In the genomic region with DNA sequence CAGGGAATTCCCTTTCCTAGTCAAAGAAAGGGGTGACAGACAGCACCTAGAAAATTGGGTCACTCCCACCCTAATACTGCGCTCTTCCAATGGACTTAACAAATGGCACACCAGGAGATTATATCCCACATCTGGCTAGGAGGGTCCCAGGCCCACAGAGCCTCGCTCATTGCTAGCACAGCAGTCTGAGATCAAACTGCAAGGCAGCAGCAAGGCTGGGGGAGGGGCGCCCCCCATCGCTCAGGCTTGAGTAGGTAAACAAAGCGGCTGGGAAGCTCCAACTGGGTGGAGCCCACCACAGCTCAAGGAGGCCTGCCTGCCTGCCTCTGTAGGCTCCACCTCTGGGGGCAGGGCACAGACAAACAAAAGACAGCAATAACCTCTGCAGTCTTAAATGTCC, we compare ENCODE assay signal across 4 cellular contexts.
DNase-seq lines count a peak whose midpoint lies in the region; ATAC-seq and TF ChIP-seq lines count a peak whose summit lies in the region.
"Not testable (repeated sequence)": the region's sequence is repeated elsewhere in the genome, so short reads cannot be mapped to it uniquely, and the experiment has no call there.

No MANE protein-coding gene starts in this region.

- not testable (repeated sequence) for TF ChIP-seq CTCF in WTC11 (IDR thresholded peaks at IDR 0.05); chondrocyte (IDR thresholded peaks at IDR 0.05); endodermal cell (conservative IDR thresholded peaks at IDR 0.05)

- peaks cover 10% of the 10 kb centered on the region; the same call in 1 of the 2 replicates for H3K36me3 Mint-ChIP-seq in WTC11
- not testable (repeated sequence) for H3K36me3 Mint-ChIP-seq in chondrocyte (ENCODE audit: low read depth); endodermal cell (ENCODE audit: low read depth)

- not testable (repeated sequence) for H3K4me1 Mint-ChIP-seq in WTC11; chondrocyte (ENCODE audit: low read depth); endodermal cell

- H3K4me1 ChIP-seq in endodermal cell (ENCODE audit: control insufficient read depth, insufficient read depth, low read length) = not testable (repeated sequence)

- H3K9ac ChIP-seq in endodermal cell (ENCODE audit: extremely low read depth, low read length, poor library complexity, severe bottlenecking) = not testable (repeated sequence)

- POLR2A ChIA-PET in WTC11 (lab: Charles Lee) = not testable (repeated sequence)

- H3K9me3 Mint-ChIP-seq in WTC11 (peaks cover 15% of the 10 kb centered on the region; the same call in 1 of the 2 replicates), chondrocyte (ENCODE audit: low read depth) (peaks cover 25% of the 10 kb centered on the region), endodermal cell (peaks cover 43% of the 10 kb centered on the region)

- 95% methylated on average over 5 of the region's 5 CpGs; no CpG with 5 or more reads in 1 of the 2 experiments for WGBS in endodermal cell (ENCODE audit: insufficient coverage in 1 of 2, insufficient read length in 1 of 2), 2 experiments

- DNase-seq in ELF-1 (ENCODE audit: low read depth, low spot score) (peak; percentile 9), WTC11 (ENCODE audit: low spot score) (peak; percentile 8), chondrocyte (ENCODE audit: low spot score) (peak; percentile 66), endodermal cell (peak; percentile 54)

- H3K9me3 ChIP-seq in endodermal cell (ENCODE audit: control insufficient read depth, low read length) = not testable (repeated sequence)

- H3K36me3 ChIP-seq in endodermal cell (ENCODE audit: control insufficient read depth, insufficient read depth, low read length) = not testable (repeated sequence)

- not testable (repeated sequence) for H3K27me3 ChIP-seq in endodermal cell (ENCODE audit: control insufficient read depth, insufficient read depth, low read length, poor library complexity, severe bottlenecking)

- not testable (repeated sequence) for H3K27me3 Mint-ChIP-seq in WTC11 (ENCODE audit: low read depth); chondrocyte (ENCODE audit: low read depth); endodermal cell (ENCODE audit: insufficient read depth)

- H3K27ac ChIP-seq in endodermal cell (ENCODE audit: low read depth, low read length) = not testable (repeated sequence)

- not testable (repeated sequence) for ATAC-seq in WTC11

- not testable (repeated sequence) for H3K4me3 Mint-ChIP-seq in WTC11; chondrocyte (ENCODE audit: unreplicated experiment); endodermal cell

- not testable (repeated sequence) for H3K27ac Mint-ChIP-seq in WTC11; chondrocyte (ENCODE audit: unreplicated experiment); endodermal cell

- H3K4me3 ChIP-seq in endodermal cell (ENCODE audit: low read length) = not testable (repeated sequence)

- CTCF ChIA-PET in WTC11 (lab: Charles Lee) = not testable (repeated sequence)

Comparison
In these comparisons a context has a peak if more than half of its experiments do, and no peak if none do; other contexts are left out.
1. DNase-seq: peak in every context shown above with its lines; median percentile 66 in chondrocyte; 54 in endodermal cell; 9 in ELF-1; 8 in WTC11.